In the genomic region with DNA sequence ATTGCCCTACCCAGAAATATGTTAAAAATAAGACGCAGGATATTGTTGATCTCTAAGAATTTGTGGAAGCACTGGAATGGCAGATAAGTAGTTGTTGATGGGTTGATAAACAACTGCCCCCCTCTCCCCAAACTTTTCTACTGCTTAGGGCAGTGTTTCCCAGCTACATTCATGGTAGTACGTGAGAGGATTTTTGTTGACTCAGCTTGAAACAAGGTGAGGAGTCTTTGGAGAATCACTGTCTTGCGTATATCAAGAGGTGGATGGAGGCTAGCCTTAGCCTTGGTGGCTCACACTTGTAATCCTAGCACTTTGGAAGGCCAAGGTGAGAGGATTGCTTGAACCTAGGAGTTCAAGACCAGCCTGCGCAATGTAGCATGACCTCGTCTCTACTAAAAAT, we compare ENCODE assay signal across 2 cellular contexts.
TF ChIP-seq lines count a peak whose summit lies in the region.

No MANE protein-coding gene starts in this region.

TF ChIP-seq in A549, 52 proteins besides CTCF, POLR2A, EP300 and RAD21:
- peak; percentile 67 for TF ChIP-seq MAFK (IDR thresholded peaks at IDR 0.05; ENCODE audit: partially characterized antibody)
- TF ChIP-seq ZC3H11A (IDR thresholded peaks at IDR 0.05) = no peak

TF ChIP-seq in K562, 482 proteins besides CTCF, POLR2A, EP300 and RAD21:
- TF ChIP-seq ZNF316 (IDR thresholded peaks at IDR 0.05) (peak; percentile 84), JUNB (CRISPR knock-in tag; conservative IDR thresholded peaks at IDR 0.05) (no peak), MAFF (IDR thresholded peaks at IDR 0.05; ENCODE audit: low read length) (peak; percentile 52; the same call in 1 of the 2 replicates), ZNF146 (CRISPR knock-in tag; IDR thresholded peaks at IDR 0.05; ENCODE audit: unreplicated experiment) (no peak), ZNF609 (CRISPR knock-in tag; IDR thresholded peaks at IDR 0.05; ENCODE audit: borderline replicate concordance) (no peak), ZNF57 (CRISPR knock-in tag; IDR thresholded peaks at IDR 0.05) (no peak), KLF16 (IDR thresholded peaks at IDR 0.05) (no peak), MAFK (IDR thresholded peaks at IDR 0.05; ENCODE audit: low read length) (peak; percentile 65), MAFG (tag; conservative IDR thresholded peaks at IDR 0.05) (peak; percentile 62), HEY1 (CRISPR knock-in tag; IDR thresholded peaks at IDR 0.05; ENCODE audit: borderline replicate concordance) (no peak), GATAD2B (IDR thresholded peaks at IDR 0.05; ENCODE audit: borderline replicate concordance) (no peak), NR2C1 (IDR thresholded peaks at IDR 0.05) (no peak), NR2C1 (tag; IDR thresholded peaks at IDR 0.05) (no peak), ZNF197 (CRISPR knock-in tag; IDR thresholded peaks at IDR 0.05; ENCODE audit: low read depth) (no peak), MYC (IDR thresholded peaks at IDR 0.05; ENCODE audit: low read depth, low read length) (no peak), MYC (CRISPR knock-in tag; IDR thresholded peaks at IDR 0.05; ENCODE audit: borderline replicate concordance, low read depth) (no peak), ZNF431 (CRISPR knock-in tag; IDR thresholded peaks at IDR 0.05) (no peak), RCOR1 (IDR thresholded peaks at IDR 0.05; ENCODE audit: borderline replicate concordance in 1 of 2, low read depth in 2 of 2, low read length in 2 of 2) (no peak), NONO (IDR thresholded peaks at IDR 0.05; ENCODE audit: low read depth in 2 of 2, low read length in 1 of 2) (no peak), TAF7 (tag; IDR thresholded peaks at IDR 0.05) (no peak), ZNF444 (CRISPR knock-in tag; IDR thresholded peaks at IDR 0.05) (no peak), VEZF1 (CRISPR knock-in tag; IDR thresholded peaks at IDR 0.05) (peak; percentile 20; the same call in 1 of the 2 replicates), POLR2H (tag; IDR thresholded peaks at IDR 0.05; ENCODE audit: low read depth) (no peak), HDAC8 (tag; IDR thresholded peaks at IDR 0.05) (no peak), C11orf30 (IDR thresholded peaks at IDR 0.05; ENCODE audit: low read depth) (peak; percentile 81), RBM39 (optimal IDR thresholded peaks at IDR 0.05; ENCODE audit: low read depth, low read length) (no peak), RNF2 (IDR thresholded peaks at IDR 0.05) (no peak), HNRNPH1 (optimal IDR thresholded peaks at IDR 0.05; ENCODE audit: low read depth, low read length) (no peak), NFE2L1 (tag; IDR thresholded peaks at IDR 0.05; ENCODE audit: borderline replicate concordance, low read depth) (no peak)
- TF ChIP-seq, protein P1, sequence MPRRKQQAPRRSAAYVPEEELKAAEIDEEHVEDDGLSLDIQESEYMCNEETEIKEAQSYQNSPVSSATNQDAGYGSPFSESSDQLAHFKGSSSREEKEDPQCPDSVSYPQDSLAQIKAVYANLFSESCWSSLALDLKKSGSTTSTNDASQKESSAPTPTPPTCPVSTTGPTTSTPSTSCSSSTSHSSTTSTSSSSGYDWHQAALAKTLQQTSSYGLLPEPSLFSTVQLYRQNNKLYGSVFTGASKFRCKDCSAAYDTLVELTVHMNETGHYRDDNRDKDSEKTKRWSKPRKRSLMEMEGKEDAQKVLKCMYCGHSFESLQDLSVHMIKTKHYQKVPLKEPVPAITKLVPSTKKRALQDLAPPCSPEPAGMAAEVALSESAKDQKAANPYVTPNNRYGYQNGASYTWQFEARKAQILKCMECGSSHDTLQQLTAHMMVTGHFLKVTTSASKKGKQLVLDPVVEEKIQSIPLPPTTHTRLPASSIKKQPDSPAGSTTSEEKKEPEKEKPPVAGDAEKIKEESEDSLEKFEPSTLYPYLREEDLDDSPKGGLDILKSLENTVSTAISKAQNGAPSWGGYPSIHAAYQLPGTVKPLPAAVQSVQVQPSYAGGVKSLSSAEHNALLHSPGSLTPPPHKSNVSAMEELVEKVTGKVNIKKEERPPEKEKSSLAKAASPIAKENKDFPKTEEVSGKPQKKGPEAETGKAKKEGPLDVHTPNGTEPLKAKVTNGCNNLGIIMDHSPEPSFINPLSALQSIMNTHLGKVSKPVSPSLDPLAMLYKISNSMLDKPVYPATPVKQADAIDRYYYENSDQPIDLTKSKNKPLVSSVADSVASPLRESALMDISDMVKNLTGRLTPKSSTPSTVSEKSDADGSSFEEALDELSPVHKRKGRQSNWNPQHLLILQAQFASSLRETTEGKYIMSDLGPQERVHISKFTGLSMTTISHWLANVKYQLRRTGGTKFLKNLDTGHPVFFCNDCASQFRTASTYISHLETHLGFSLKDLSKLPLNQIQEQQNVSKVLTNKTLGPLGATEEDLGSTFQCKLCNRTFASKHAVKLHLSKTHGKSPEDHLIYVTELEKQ (CRISPR knock-in tag; IDR thresholded peaks at IDR 0.05) = no peak
